Comparison of ENCODE assay signal across 37 cellular contexts in genomic region chr10:129241461-129241860, GRCh38.
"Had no signal": no experiment of that assay in that cellular context is flagged by ENCODE, and none has a peak within 500 bp of the region (broad histone marks: within the 10 kb centered on the region; RNA-seq: fewer than 3 reads in every experiment).

No MANE protein-coding gene starts in this region.

- H3K27me3 ChIP-seq: adrenal gland, ascending aorta, body of pancreas, brain microvascular endothelial cell, breast epithelium, cardiac muscle cell had no signal

- H3K4me3 Mint-ChIP-seq: activated naive CD4-positive, alpha-beta T cell treated with anti-CD3 and anti-CD28 coated beads for 36 hours; activated naive CD4-positive, alpha-beta T cell treated with anti-CD3 and anti-CD28 coated beads, Interleukin-2, amount 10 ng/mL, durations not matched to agents 7 days and 5 days; activated naive CD4-positive, alpha-beta T cell treated with anti-CD3 and anti-CD28 coated beads, Interleukin-2, amount 50 U/mL, for 24 hours; activated naive CD8-positive, alpha-beta T cell; activated naive CD8-positive, alpha-beta T cell treated with anti-CD3 and anti-CD28 coated beads for 36 hours; activated naive CD8-positive, alpha-beta T cell treated with anti-CD3 and anti-CD28 coated beads, Interleukin-2, amount 10 ng/mL, durations not matched to agents 7 days and 5 days; activated naive CD8-positive, alpha-beta T cell treated with anti-CD3 and anti-CD28 coated beads, Interleukin-2, amount 50 U/mL, for 24 hours; activated T-cell treated with anti-CD3 and anti-CD28 coated beads, Interleukin-2, amount 50 U/mL, for 24 hours; activated T-cell treated with anti-CD3 and anti-CD28 coated beads, Interleukin-2, amount 50 U/mL, for 4 hours; activated T-cell treated with anti-CD3 and anti-CD28 coated beads, Interleukin-2, amount 50 U/mL, for 72 hours; activated T-helper 1 cell treated with anti-CD3 and anti-CD28 coated beads, Interleukin-12 subunit alpha, Interleukin-12 subunit beta, Interleukin-2, Interleukin-4 antibody, amounts not matched to agents 30 ng/mL and 10 ng/mL and 1 ng/mL, durations not matched to agents 14 hours and 24 hours and 36 hours; activated T-helper 17 cell treated with anti-CD3 and anti-CD28 coated beads, Interleukin-2, amount 50 U/mL, for 72 hours; brain; central memory CD8-positive, alpha-beta T cell had no signal

- H3K4me1 ChIP-seq: adrenal gland, ascending aorta, body of pancreas, breast epithelium had no signal

- H3K9me3 ChIP-seq: adrenal gland, ascending aorta, body of pancreas, breast epithelium had no signal

- H3K4me1 Mint-ChIP-seq: activated naive CD4-positive, alpha-beta T cell treated with anti-CD3 and anti-CD28 coated beads, Interleukin-2, amount 10 ng/mL, durations not matched to agents 7 days and 5 days; activated naive CD4-positive, alpha-beta T cell treated with anti-CD3 and anti-CD28 coated beads, Interleukin-2, amount 50 U/mL, for 24 hours; activated naive CD8-positive, alpha-beta T cell treated with anti-CD3 and anti-CD28 coated beads for 36 hours; activated naive CD8-positive, alpha-beta T cell treated with anti-CD3 and anti-CD28 coated beads, Interleukin-2, amount 10 ng/mL, durations not matched to agents 7 days and 5 days; activated naive CD8-positive, alpha-beta T cell treated with anti-CD3 and anti-CD28 coated beads, Interleukin-2, amount 50 U/mL, for 24 hours; activated T-helper 17 cell treated with anti-CD3 and anti-CD28 coated beads, Interleukin-2, amount 50 U/mL, for 72 hours; central memory CD8-positive, alpha-beta T cell had no signal

- H3K27me3 Mint-ChIP-seq: activated naive CD4-positive, alpha-beta T cell treated with anti-CD3 and anti-CD28 coated beads, Interleukin-2, amount 50 U/mL, for 24 hours; activated naive CD8-positive, alpha-beta T cell; activated naive CD8-positive, alpha-beta T cell treated with anti-CD3 and anti-CD28 coated beads for 36 hours; activated naive CD8-positive, alpha-beta T cell treated with anti-CD3 and anti-CD28 coated beads, Interleukin-2, amount 10 ng/mL, durations not matched to agents 7 days and 5 days; activated naive CD8-positive, alpha-beta T cell treated with anti-CD3 and anti-CD28 coated beads, Interleukin-2, amount 50 U/mL, for 24 hours; activated T-cell treated with anti-CD3 and anti-CD28 coated beads, Interleukin-2, amount 50 U/mL, for 24 hours had no signal

- DNase-seq: activated effector memory CD4-positive, alpha-beta T cell treated with anti-CD3 and anti-CD28 coated beads, Interleukin-2, amount 50 U/mL, for 16 hours; activated effector memory CD4-positive, alpha-beta T cell treated with Interleukin-2 at 50 U/mL for 16 hours; activated gamma-delta T cell; activated gamma-delta T cell treated with Interleukin-2 at 50 U/mL for 16 hours; activated naive CD4-positive, alpha-beta T cell; activated naive CD4-positive, alpha-beta T cell treated with anti-CD3 and anti-CD28 coated beads for 36 hours; activated naive CD4-positive, alpha-beta T cell treated with anti-CD3 and anti-CD28 coated beads, Interleukin-2, amount 10 ng/mL, durations not matched to agents 7 days and 5 days; activated naive CD4-positive, alpha-beta T cell treated with anti-CD3 and anti-CD28 coated beads, Interleukin-2, amount 50 U/mL, for 16 hours; activated naive CD4-positive, alpha-beta T cell treated with Interleukin-2 at 50 U/mL for 16 hours; activated naive CD8-positive, alpha-beta T cell treated with anti-CD3 and anti-CD28 coated beads for 36 hours; activated naive CD8-positive, alpha-beta T cell treated with anti-CD3 and anti-CD28 coated beads, Interleukin-2, amount 10 ng/mL, durations not matched to agents 7 days and 5 days; activated naive CD8-positive, alpha-beta T cell treated with anti-CD3 and anti-CD28 coated beads, Interleukin-2, amount 50 U/mL, for 24 hours; activated T-cell treated with anti-CD3 and anti-CD28 coated beads, Interleukin-2, amount 50 U/mL, for 24 hours; activated T-cell treated with anti-CD3 and anti-CD28 coated beads, Interleukin-2, amount 50 U/mL, for 4 hours; activated T-cell treated with anti-CD3 and anti-CD28 coated beads, Interleukin-2, amount 50 U/mL, for 48 hours; activated T-cell treated with anti-CD3 and anti-CD28 coated beads, Interleukin-2, amount 50 U/mL, for 72 hours; adrenal gland; amniotic stem cell; amygdala; anterior cingulate cortex; aorta; body of pancreas; brain microvascular endothelial cell; caudate nucleus; central memory CD4-positive, alpha-beta T cell; cerebellar nuclear complex had no signal

- H3K27ac Mint-ChIP-seq: activated naive CD4-positive, alpha-beta T cell treated with anti-CD3 and anti-CD28 coated beads for 36 hours; activated naive CD4-positive, alpha-beta T cell treated with anti-CD3 and anti-CD28 coated beads, Interleukin-2, amount 10 ng/mL, durations not matched to agents 7 days and 5 days; activated naive CD4-positive, alpha-beta T cell treated with anti-CD3 and anti-CD28 coated beads, Interleukin-2, amount 50 U/mL, for 24 hours; activated naive CD4-positive, alpha-beta T cell treated with anti-CD3 and anti-CD28 coated beads, Interleukin-2, amount 50 U/mL, for 72 hours; activated naive CD8-positive, alpha-beta T cell; activated naive CD8-positive, alpha-beta T cell treated with anti-CD3 and anti-CD28 coated beads for 36 hours; activated naive CD8-positive, alpha-beta T cell treated with anti-CD3 and anti-CD28 coated beads, Interleukin-2, amount 10 ng/mL, durations not matched to agents 7 days and 5 days; activated naive CD8-positive, alpha-beta T cell treated with anti-CD3 and anti-CD28 coated beads, Interleukin-2, amount 50 U/mL, for 24 hours; activated T-cell treated with anti-CD3 and anti-CD28 coated beads, Interleukin-2, amount 50 U/mL, for 24 hours; activated T-cell treated with anti-CD3 and anti-CD28 coated beads, Interleukin-2, amount 50 U/mL, for 72 hours; activated T-helper 1 cell treated with anti-CD3 and anti-CD28 coated beads, Interleukin-12 subunit alpha, Interleukin-12 subunit beta, Interleukin-2, Interleukin-4 antibody, amounts not matched to agents 30 ng/mL and 10 ng/mL and 1 ng/mL, durations not matched to agents 14 hours and 24 hours and 36 hours; activated T-helper 17 cell treated with anti-CD3 and anti-CD28 coated beads, Interleukin-2, amount 50 U/mL, for 72 hours; activated T-helper 2 cell treated with anti-CD3 and anti-CD28 coated beads, Interferon-gamma antibody, Interleukin-2, Interleukin-4, amounts not matched to agents 10 μg/mL and 5 μg/mL and 100 μg/mL, durations not matched to agents 14 hours and 24 hours and 36 hours; brain had no signal

- H3K9me3 Mint-ChIP-seq: activated naive CD4-positive, alpha-beta T cell treated with anti-CD3 and anti-CD28 coated beads for 36 hours; activated naive CD4-positive, alpha-beta T cell treated with anti-CD3 and anti-CD28 coated beads, Interleukin-2, amount 10 ng/mL, durations not matched to agents 7 days and 5 days; activated naive CD4-positive, alpha-beta T cell treated with anti-CD3 and anti-CD28 coated beads, Interleukin-2, amount 50 U/mL, for 24 hours; activated naive CD4-positive, alpha-beta T cell treated with anti-CD3 and anti-CD28 coated beads, Interleukin-2, amount 50 U/mL, for 72 hours; activated naive CD8-positive, alpha-beta T cell treated with anti-CD3 and anti-CD28 coated beads for 36 hours; activated naive CD8-positive, alpha-beta T cell treated with anti-CD3 and anti-CD28 coated beads, Interleukin-2, amount 10 ng/mL, durations not matched to agents 7 days and 5 days; activated naive CD8-positive, alpha-beta T cell treated with anti-CD3 and anti-CD28 coated beads, Interleukin-2, amount 50 U/mL, for 24 hours; activated T-cell treated with anti-CD3 and anti-CD28 coated beads, Interleukin-2, amount 50 U/mL, for 24 hours; activated T-cell treated with anti-CD3 and anti-CD28 coated beads, Interleukin-2, amount 50 U/mL, for 4 hours; activated T-cell treated with anti-CD3 and anti-CD28 coated beads, Interleukin-2, amount 50 U/mL, for 72 hours; activated T-helper 1 cell treated with anti-CD3 and anti-CD28 coated beads, Interleukin-12 subunit alpha, Interleukin-12 subunit beta, Interleukin-2, Interleukin-4 antibody, amounts not matched to agents 30 ng/mL and 10 ng/mL and 1 ng/mL, durations not matched to agents 14 hours and 24 hours and 36 hours; activated T-helper 2 cell treated with anti-CD3 and anti-CD28 coated beads, Interferon-gamma antibody, Interleukin-2, Interleukin-4, amounts not matched to agents 10 μg/mL and 5 μg/mL and 100 μg/mL, durations not matched to agents 14 hours and 24 hours and 36 hours; central memory CD8-positive, alpha-beta T cell had no signal

- H3K36me3 Mint-ChIP-seq: activated naive CD4-positive, alpha-beta T cell treated with anti-CD3 and anti-CD28 coated beads, Interleukin-2, amount 10 ng/mL, durations not matched to agents 7 days and 5 days; activated naive CD4-positive, alpha-beta T cell treated with anti-CD3 and anti-CD28 coated beads, Interleukin-2, amount 50 U/mL, for 24 hours; activated naive CD4-positive, alpha-beta T cell treated with anti-CD3 and anti-CD28 coated beads, Interleukin-2, amount 50 U/mL, for 72 hours; activated naive CD8-positive, alpha-beta T cell; activated naive CD8-positive, alpha-beta T cell treated with anti-CD3 and anti-CD28 coated beads for 36 hours; activated naive CD8-positive, alpha-beta T cell treated with anti-CD3 and anti-CD28 coated beads, Interleukin-2, amount 10 ng/mL, durations not matched to agents 7 days and 5 days; brain had no signal

- H3K27ac ChIP-seq: adrenal gland, ascending aorta, body of pancreas, brain microvascular endothelial cell, breast epithelium, cardiac muscle cell had no signal
